In genomic region chr17:75692976-75693375, GRCh38 we compare ENCODE assay signal across 16 cellular contexts. TPM values are rescaled to one million over a fixed set of nuclear protein-coding genes. Genes with fewer than 3 reads are reported as not detected.
A peak's percentile ranks its signal among the peaks of the same experiment; 100 is the strongest.
DNase-seq lines count a peak whose midpoint lies in the region; ATAC-seq, FAIRE-seq and TF ChIP-seq lines count a peak whose summit lies in the region.
"Had no signal": no experiment of that assay in that cellular context is flagged by ENCODE, and none has a peak within 500 bp of the region (broad histone marks: within the 10 kb centered on the region; RNA-seq: fewer than 3 reads in every experiment).

No MANE protein-coding gene starts in this region.

- peaks cover 0 to 73% (median 4%) of the 10 kb centered on the region in 9 donors for H3K36me3 ChIP-seq in heart right ventricle
- H3K36me3 ChIP-seq in upper lobe of right lung = peaks cover 43% of the 10 kb centered on the region

- no peaks in the 10 kb centered on the region for H3K9me3 Mint-ChIP-seq in osteocyte (ENCODE audit: unreplicated experiment)
- H3K9me3 Mint-ChIP-seq: activated T-cell treated with anti-CD3 and anti-CD28 coated beads, Interleukin-2, amount 50 U/mL, for 4 hours; WTC11 had no signal

- no peak for FAIRE-seq in D721Med (lab: Jason Lieb, UNC)
- FAIRE-seq: bronchial epithelial cell, islet of Langerhans had no signal

- H3K4me3 ChIP-seq in heart right ventricle = no peak overlapping the region
- H3K4me3 ChIP-seq in coronary artery = peak overlapping the region; percentile 13
- H3K4me3 ChIP-seq in upper lobe of right lung = no peak overlapping the region

- H3K4me1 Mint-ChIP-seq in osteocyte (ENCODE audit: unreplicated experiment) = peaks cover 93% of the 10 kb centered on the region

- WGBS in heart right ventricle, 2 donors = 76 to 81% methylated on average over 13 of the region's 13 CpGs

- H3K4me3 Mint-ChIP-seq in osteocyte (ENCODE audit: unreplicated experiment) = peak overlapping the region; percentile 44
- H3K4me3 Mint-ChIP-seq: activated T-cell treated with anti-CD3 and anti-CD28 coated beads, Interleukin-2, amount 50 U/mL, for 4 hours; WTC11 had no signal

- peak overlapping the region; percentile 99 for H3K27ac Mint-ChIP-seq in osteocyte (ENCODE audit: unreplicated experiment)

- H3K27ac ChIP-seq in heart right ventricle (peak overlapping the region; percentile 58 to 92 (median 84)), coronary artery (peak overlapping the region; percentile 92), upper lobe of right lung (peak overlapping the region; percentile 70)

- no peaks in the 10 kb centered on the region for H3K27me3 Mint-ChIP-seq in osteocyte (ENCODE audit: unreplicated experiment)

- TF ChIP-seq CTCF in heart right ventricle (IDR thresholded peaks at IDR 0.05) (no peak), coronary artery (IDR thresholded peaks at IDR 0.05) (no peak), osteocyte (IDR thresholded peaks at IDR 0.05) (no peak), upper lobe of right lung (IDR thresholded peaks at IDR 0.05) (no peak), D721Med (IDR thresholded peaks at IDR 0.05; ENCODE audit: insufficient read depth, missing control alignments) (no peak)

- ATAC-seq in heart right ventricle (peak in 1 of 8 donors; percentile 7), Right ventricle myocardium superior (ENCODE audit: poor library complexity) (no peak), upper lobe of right lung (no peak), GM21825 (IDR thresholded peaks at IDR 0.05; ENCODE audit: unreplicated experiment) (no peak)
- ATAC-seq: activated T-cell treated with anti-CD3 and anti-CD28 coated beads, Interleukin-2, amount 50 U/mL, for 4 hours had no signal

- intact Hi-C loops in heart right ventricle (cut with DNase I) (loop anchor here in 2 of 10 donors (5.0 to 10.0 kb wide), 2 partner anchors 39 to 58 kb away; partner anchors contain the start of gene SMIM5 (in 1 of the 2)), Right ventricle myocardium superior (cut with DNase I) (no loop called here), upper lobe of right lung (cut with DNase I) (no loop called here)

- H3K27me3 ChIP-seq in heart right ventricle = no peaks in the 10 kb centered on the region
- no peaks in the 10 kb centered on the region for H3K27me3 ChIP-seq in upper lobe of right lung

- no peak for DNase-seq in heart right ventricle
- no peak for DNase-seq in Right ventricle myocardium superior
- no peak for DNase-seq in coronary artery (ENCODE audit: low spot score)
- no peak for DNase-seq in osteocyte (ENCODE audit: extremely low spot score, unreplicated experiment)
- no peak for DNase-seq in upper lobe of right lung
- DNase-seq in D721Med (ENCODE audit: insufficient read length, low spot score) = no peak
- DNase-seq in NCI-H774 (lab: John Stamatoyannopoulos, UW) = no peak
- DNase-seq: activated T-cell treated with anti-CD3 and anti-CD28 coated beads, Interleukin-2, amount 50 U/mL, for 4 hours; DMS53; NCI-H524; SHP77 treated with DMSO at 0.1 percent for 48 hours had no signal

- H3K36me3 Mint-ChIP-seq in osteocyte (ENCODE audit: unreplicated experiment) = peaks cover 19% of the 10 kb centered on the region

- peaks cover 18 to 98% (median 74%) of the 10 kb centered on the region in 9 donors for H3K4me1 ChIP-seq in heart right ventricle
- peaks cover 52% of the 10 kb centered on the region for H3K4me1 ChIP-seq in upper lobe of right lung

- H3K9me3 ChIP-seq in heart right ventricle = no peaks in the 10 kb centered on the region
- H3K9me3 ChIP-seq in upper lobe of right lung = no peaks in the 10 kb centered on the region

RNA-seq across cellular contexts. Expression of gene SAP30BP, which starts 25.8 kb away (rescaled TPM):
- total RNA-seq in heart right ventricle (10 to 100 TPM; 41.7 to 64.4 (median 55.8) TPM), Right ventricle myocardium superior (40.0 TPM), osteocyte (88.1 and 103 TPM in 2 replicates), upper lobe of right lung (71.4 TPM)
- polyA plus RNA-seq in heart right ventricle = 100 to 1,000 TPM in 1 of 2 donors, 10 to 100 TPM in 1; 78.4 to 115 TPM

RNA-seq across cellular contexts. Expression of gene RECQL5, which starts 26.0 kb away (rescaled TPM):
- 10 to 100 TPM in 8 of 10 donors, 1 to 10 TPM in 2; 9.2 to 14.4 (median 10.7) TPM for total RNA-seq in heart right ventricle
- polyA plus RNA-seq in heart right ventricle = 10 to 100 TPM in 1 of 2 donors, 1 to 10 TPM in 1; 6.3 to 32.1 TPM
- 14.1 TPM for total RNA-seq in Right ventricle myocardium superior
- total RNA-seq in osteocyte = 39.2 and 44.7 TPM in 2 replicates
- total RNA-seq in upper lobe of right lung = 43.1 TPM

RNA-seq across cellular contexts. Expression of gene ITGB4, which starts 28.3 kb away (rescaled TPM):
- total RNA-seq in heart right ventricle (10 to 100 TPM in 2 of 10 donors, 1 to 10 TPM in 8; 4.7 to 11.3 (median 9.0) TPM), Right ventricle myocardium superior (9.4 TPM), osteocyte (460 and 524 TPM in 2 replicates), upper lobe of right lung (82.2 TPM)
- 10 to 100 TPM in 1 of 2 donors, 1 to 10 TPM in 1; 4.6 to 17.0 TPM for polyA plus RNA-seq in heart right ventricle

RNA-seq across cellular contexts. Expression of gene SMIM5, which starts 59.7 kb away (rescaled TPM):
- total RNA-seq in heart right ventricle (10 to 100 TPM in 2 of 10 donors, 1 to 10 TPM in 8; 1.9 to 14.2 (median 6.5) TPM), Right ventricle myocardium superior (12.5 TPM), osteocyte (0.24 and 0.42 TPM in 2 replicates), upper lobe of right lung (0.84 TPM)
- 10 to 100 TPM in 1 of 2 donors, 1 to 10 TPM in 1; 3.1 to 19.2 TPM for polyA plus RNA-seq in heart right ventricle
- total RNA-seq: A673, WTC11 had no signal
